ENCODE assay signal across 29 cellular contexts in genomic region chr19:31629936-31630335, GRCh38.
"Had no signal": no experiment of that assay in that cellular context is flagged by ENCODE, and none has a peak within 500 bp of the region (broad histone marks: within the 10 kb centered on the region; RNA-seq: fewer than 3 reads in every experiment).

No MANE protein-coding gene starts in this region.

- H3K9ac ChIP-seq: neural progenitor cell had no signal

- H3K36me3 ChIP-seq: neural progenitor cell, neutrophil, pancreas, right lobe of liver, sigmoid colon, stomach, thoracic aorta, thyroid gland, tibial nerve, upper lobe of right lung, uterus had no signal

- H3K4me3 Mint-ChIP-seq: naive thymus-derived CD4-positive, alpha-beta T cell; natural killer cell; nephron progenitor cell; neural progenitor cell; stimulated activated effector memory CD8-positive, alpha-beta T cell treated with anti-CD3 and anti-CD28 coated beads, Interleukin-12 subunit alpha, Interleukin-12 subunit beta, amount 100 ng/mL, for 72 hours; stimulated activated naive B cell treated with anti-CD40 and anti-IgM and Interleukin-4, amounts not matched to agents 10 μg/mL and 1 μg/mL and 100 μg/mL, for 72 hours; stimulated activated naive CD8-positive, alpha-beta T cell treated with anti-CD3 and anti-CD28 coated beads, Interleukin-15, Interleukin-2, amounts not matched to agents 100 ng/mL and 50 ng/mL, for 24 hours had no signal

- H3K36me3 Mint-ChIP-seq: naive thymus-derived CD4-positive, alpha-beta T cell; natural killer cell; neural progenitor cell; stimulated activated effector memory CD8-positive, alpha-beta T cell treated with anti-CD3 and anti-CD28 coated beads, Interleukin-12 subunit alpha, Interleukin-12 subunit beta, amount 100 ng/mL, for 72 hours; stimulated activated naive B cell treated with anti-CD40 and anti-IgM and Interleukin-4, amounts not matched to agents 10 μg/mL and 1 μg/mL and 100 μg/mL, for 72 hours had no signal

- H3K4me2 ChIP-seq: neural progenitor cell had no signal

- H3K27ac ChIP-seq: neural progenitor cell, neutrophil, pancreas, psoas muscle, right lobe of liver, sigmoid colon, stomach, thoracic aorta, thyroid gland, tibial nerve, upper lobe of right lung, uterus had no signal

- DNase-seq: naive thymus-derived CD4-positive, alpha-beta T cell; natural killer cell; nephron progenitor cell; nucleus accumbens; pancreas; posterior cingulate gyrus; psoas muscle; right cardiac atrium; right lobe of liver; sigmoid colon; small intestine; stimulated activated CD4-positive, alpha-beta T cell treated with anti-CD3 and anti-CD28 coated beads, Interleukin-15, amount 100 ng/mL, for 24 hours; stimulated activated CD4-positive, alpha-beta T cell treated with anti-CD3 and anti-CD28 coated beads, Interleukin-2, amount 100 ng/mL, for 24 hours; stimulated activated CD4-positive, alpha-beta T cell treated with anti-CD3 and anti-CD28 coated beads, Interleukin-2, amount 100 ng/mL, for 48 hours; stimulated activated CD4-positive, alpha-beta T cell treated with anti-CD3 and anti-CD28 coated beads, Interleukin-4, amount 100 ng/mL, for 24 hours; stimulated activated naive B cell treated with anti-CD40 and anti-IgM and Interleukin-4, amounts not matched to agents 10 μg/mL and 1 μg/mL and 100 μg/mL, for 72 hours; stimulated activated naive CD4-positive, alpha-beta T cell treated with Interleukin-2 at 50 U/mL for 16 hours; stomach; thyroid gland; trophoblast cell; upper lobe of right lung; uterus had no signal

- H3K9me3 ChIP-seq: neutrophil, pancreas, psoas muscle, right lobe of liver, sigmoid colon, stomach, thoracic aorta, thyroid gland, tibial nerve, upper lobe of right lung, uterus had no signal

- ATAC-seq: naive thymus-derived CD4-positive, alpha-beta T cell; natural killer cell; pancreas; psoas muscle; right cardiac atrium; right lobe of liver; stimulated activated effector memory CD8-positive, alpha-beta T cell treated with anti-CD3 and anti-CD28 coated beads, Interleukin-12 subunit alpha, Interleukin-12 subunit beta, amount 100 ng/mL, for 72 hours; stimulated activated naive B cell treated with anti-CD40 and anti-IgM and Interleukin-4, amounts not matched to agents 10 μg/mL and 1 μg/mL and 100 μg/mL, for 72 hours; upper lobe of right lung had no signal

- H2AFZ ChIP-seq: neural progenitor cell had no signal

- H3K4me1 Mint-ChIP-seq: naive thymus-derived CD4-positive, alpha-beta T cell; natural killer cell; stimulated activated effector memory CD8-positive, alpha-beta T cell treated with anti-CD3 and anti-CD28 coated beads, Interleukin-12 subunit alpha, Interleukin-12 subunit beta, amount 100 ng/mL, for 72 hours; stimulated activated naive B cell treated with anti-CD40 and anti-IgM and Interleukin-4, amounts not matched to agents 10 μg/mL and 1 μg/mL and 100 μg/mL, for 72 hours had no signal

- H3K27ac Mint-ChIP-seq: naive thymus-derived CD4-positive, alpha-beta T cell; natural killer cell; nephron progenitor cell; neural progenitor cell; progenitor cell of endocrine pancreas; stimulated activated effector memory CD8-positive, alpha-beta T cell treated with anti-CD3 and anti-CD28 coated beads, Interleukin-12 subunit alpha, Interleukin-12 subunit beta, amount 100 ng/mL, for 72 hours; stimulated activated naive B cell treated with anti-CD40 and anti-IgM and Interleukin-4, amounts not matched to agents 10 μg/mL and 1 μg/mL and 100 μg/mL, for 72 hours; stimulated activated naive CD8-positive, alpha-beta T cell treated with anti-CD3 and anti-CD28 coated beads, Interleukin-15, Interleukin-2, amounts not matched to agents 100 ng/mL and 50 ng/mL, for 24 hours had no signal

- H3K9me3 Mint-ChIP-seq: natural killer cell; nephron progenitor cell; stimulated activated effector memory CD8-positive, alpha-beta T cell treated with anti-CD3 and anti-CD28 coated beads, Interleukin-12 subunit alpha, Interleukin-12 subunit beta, amount 100 ng/mL, for 72 hours; stimulated activated naive CD8-positive, alpha-beta T cell treated with anti-CD3 and anti-CD28 coated beads, Interleukin-15, Interleukin-2, amounts not matched to agents 100 ng/mL and 50 ng/mL, for 24 hours had no signal

- H3K27me3 Mint-ChIP-seq: stimulated activated naive CD8-positive, alpha-beta T cell treated with anti-CD3 and anti-CD28 coated beads, Interleukin-15, Interleukin-2, amounts not matched to agents 100 ng/mL and 50 ng/mL, for 24 hours had no signal

- H3K27me3 ChIP-seq: neural progenitor cell, neutrophil, pancreas, right lobe of liver, sigmoid colon, thyroid gland, tibial nerve, upper lobe of right lung, uterus had no signal

- H3K4me3 ChIP-seq: neural progenitor cell, pancreas, psoas muscle, right lobe of liver, sigmoid colon, stomach, thoracic aorta, thyroid gland, tibial nerve, upper lobe of right lung, uterus had no signal
